ENCODE assay signal across 13 cellular contexts in genomic region chr12:96419576-96420254, GRCh38. TPM values are rescaled to one million over a fixed set of nuclear protein-coding genes. Genes with fewer than 3 reads are reported as not detected.
A peak's percentile ranks its signal among the peaks of the same experiment; 100 is the strongest.
DNase-seq lines count a peak whose midpoint lies in the region; ATAC-seq, FAIRE-seq and TF ChIP-seq lines count a peak whose summit lies in the region.
"Had no signal": no experiment of that assay in that cellular context is flagged by ENCODE, and none has a peak within 500 bp of the region (broad histone marks: within the 10 kb centered on the region; RNA-seq: fewer than 3 reads in every experiment).

No MANE protein-coding gene starts in this region.

- H3K9me1 ChIP-seq in endothelial cell of umbilical vein (replicated peaks; ENCODE audit: control insufficient read depth, extremely low read depth, insufficient read depth, low read length) = no peaks in the 10 kb centered on the region

- H3K36me3 ChIP-seq in endothelial cell of umbilical vein (ENCODE audit: control insufficient read depth in 2 of 2, extremely low read depth in 1 of 2, insufficient read depth in 2 of 2, low read length in 2 of 2) = no peaks in the 10 kb centered on the region
- H3K36me3 ChIP-seq in gastrocnemius medialis = no peaks in the 10 kb centered on the region
- H3K36me3 ChIP-seq: heart left ventricle had no signal

- H3K4me3 ChIP-seq in GM12865 (ENCODE audit: low read depth, low read length) = no peak overlapping the region
- H3K4me3 ChIP-seq in endothelial cell of umbilical vein (replicated peaks in 1 of 3; ENCODE audit: insufficient read depth in 1 of 3, low read depth in 1 of 3, low read length in 3 of 3) = no peak overlapping the region
- H3K4me3 ChIP-seq in gastrocnemius medialis = no peak overlapping the region
- H3K4me3 ChIP-seq: heart left ventricle had no signal

- BruUV-seq in endothelial cell of umbilical vein (replicated peaks; lab: Mats Ljungman, UMichigan) = TSS peak; percentile 11

- no peak overlapping the region for H2AFZ ChIP-seq in endothelial cell of umbilical vein (ENCODE audit: low read depth, low read length)

- no peaks in the 10 kb centered on the region for H3K27me3 ChIP-seq in endothelial cell of umbilical vein (ENCODE audit: control insufficient read depth in 2 of 2, insufficient read depth in 2 of 2, low read length in 2 of 2)
- H3K27me3 ChIP-seq in gastrocnemius medialis = no peaks in the 10 kb centered on the region
- H3K27me3 ChIP-seq: heart left ventricle had no signal

- FAIRE-seq in endothelial cell of umbilical vein (lab: Jason Lieb, UNC) = no peak

- in situ Hi-C loops in gastrocnemius medialis (cut with MboI; ENCODE audit: low sequenced_read_pairs in 4 of 4) = loop anchor here in 1 of 4 donors (25.0 kb wide), 1 partner anchor 357 kb away; no protein-coding TSS in a partner anchor

- H3K27ac ChIP-seq in endothelial cell of umbilical vein (ENCODE audit: insufficient read depth, low read depth, low read length) (peak overlapping the region; percentile 99), gastrocnemius medialis (no peak overlapping the region)
- H3K27ac ChIP-seq: KMS-11 had no signal

- TF ChIP-seq POLR2A in endothelial cell of umbilical vein (IDR thresholded peaks at IDR 0.05; ENCODE audit: low read depth, low read length) = peak; percentile 44
- TF ChIP-seq POLR2A in gastrocnemius medialis (IDR thresholded peaks at IDR 0.05) = no peak

- intact Hi-C loops in endothelial cell of umbilical vein (cut with micrococcal nuclease) = loop anchor here (1.0 kb wide), 4 partner anchors 18 to 82 kb away; no protein-coding TSS in a partner anchor
- intact Hi-C loops in gastrocnemius medialis (cut with DNase I; ENCODE audit: low total_unique reads) = no loop called here

- peaks cover 2% of the 10 kb centered on the region for H3K79me2 ChIP-seq in endothelial cell of umbilical vein (ENCODE audit: control insufficient read depth, insufficient read depth, low read length)

- no peaks in the 10 kb centered on the region for H3K9me3 ChIP-seq in endothelial cell of umbilical vein (replicated peaks; ENCODE audit: control insufficient read depth, insufficient read depth, low read length)
- no peaks in the 10 kb centered on the region for H3K9me3 ChIP-seq in gastrocnemius medialis
- H3K9me3 ChIP-seq: heart left ventricle had no signal

- no peaks in the 10 kb centered on the region for H4K20me1 ChIP-seq in endothelial cell of umbilical vein (replicated peaks; ENCODE audit: control insufficient read depth, extremely low read depth, insufficient read depth, low read length)

- CTCF ChIA-PET in endothelial cell of umbilical vein (lab: Charles Lee) = interaction anchor here (1.0 to 2.3 kb wide), 7 partner anchors 12 to 38 kb away, joined by 3 to 17 read pairs (median 7); partner anchors contain the start of gene CDK17

- H3K4me2 ChIP-seq in endothelial cell of umbilical vein (ENCODE audit: insufficient read depth, low read length) = peak overlapping the region; percentile 68
- H3K4me2 ChIP-seq: KMS-11 had no signal

- H3K9ac ChIP-seq in endothelial cell of umbilical vein (replicated peaks; ENCODE audit: extremely low read depth, insufficient read depth, low read length) = peak overlapping the region; percentile 68
- H3K9ac ChIP-seq: KMS-11 had no signal

- TF ChIP-seq CTCF in GM12865 (IDR thresholded peaks at IDR 0.05; ENCODE audit: insufficient read depth, low read depth, low read length, missing control alignments) (no peak), endothelial cell of umbilical vein (IDR thresholded peaks at IDR 0.05; ENCODE audit: extremely low read depth in 1 of 2, insufficient read depth in 1 of 2, low read depth in 1 of 2, low read length in 2 of 2) (no peak), gastrocnemius medialis (IDR thresholded peaks at IDR 0.05 in 4 of 5, conservative IDR thresholded peaks at IDR 0.05 in 1 of 5) (no peak)

- ATAC-seq in GM19467 (IDR thresholded peaks at IDR 0.05; ENCODE audit: unreplicated experiment) = peak; percentile 45
- peak; percentile 49 for ATAC-seq in HG03135 (IDR thresholded peaks at IDR 0.05; ENCODE audit: unreplicated experiment)
- no peak for ATAC-seq in gastrocnemius medialis
- ATAC-seq: heart left ventricle had no signal

- POLR2A ChIA-PET in endothelial cell of umbilical vein (lab: Charles Lee) = interaction anchor here (0.6 to 3.1 kb wide), 8 partner anchors 15 to 156 kb away, joined by 3 to 37 read pairs (median 3); partner anchors contain the start of gene CDK17

- H3K4me1 ChIP-seq in endothelial cell of umbilical vein (ENCODE audit: control insufficient read depth, extremely low read depth, insufficient read depth, low read length) = peaks cover 62% of the 10 kb centered on the region
- no peaks in the 10 kb centered on the region for H3K4me1 ChIP-seq in gastrocnemius medialis

- dilution Hi-C loops in endothelial cell of umbilical vein (cut with MboI; ENCODE audit: extremely low pct_ligation_motif_present, low sequenced_read_pairs) = no loop called here

- DNase-seq in GM12865 (ENCODE audit: low read depth) (peak; percentile 72), endothelial cell of umbilical vein (ENCODE audit: low read depth, low spot score) (peak; percentile 43), NCI-H2171 (lab: John Stamatoyannopoulos, UW) (no peak), D341Med (ENCODE audit: low spot score) (no peak), NCI-H128 (lab: John Stamatoyannopoulos, UW; ENCODE audit: unreplicated experiment) (no peak), gastrocnemius medialis (no peak)
- DNase-seq: activated CD4-positive, alpha-beta T cell treated with anti-CD3 and anti-CD28 coated beads, Interleukin-2, amount 50 U/mL, for 4 hours; heart left ventricle; mammary epithelial cell; NCI-H526 had no signal

TF ChIP-seq in endothelial cell of umbilical vein, 7 proteins besides CTCF, POLR2A, EP300 and RAD21:
- TF ChIP-seq MYC (IDR thresholded peaks at IDR 0.05; ENCODE audit: low read depth, low read length) (no peak), JUN (IDR thresholded peaks at IDR 0.05; ENCODE audit: borderline replicate concordance, insufficient read depth, insufficient read length, low read depth) (no peak), EZH2 (IDR thresholded peaks at IDR 0.05; ENCODE audit: borderline replicate concordance, low read depth, low read length, severe bottlenecking) (no peak), FOS (IDR thresholded peaks at IDR 0.05; ENCODE audit: borderline replicate concordance, insufficient read depth, low read length) (no peak), GATA2 (IDR thresholded peaks at IDR 0.05; ENCODE audit: insufficient read depth, insufficient read length, low read depth, low read length) (no peak), POLR2AphosphoS5 (IDR thresholded peaks at IDR 0.05; ENCODE audit: insufficient read depth, low read depth, low read length) (no peak)
- TF ChIP-seq, protein P1, sequence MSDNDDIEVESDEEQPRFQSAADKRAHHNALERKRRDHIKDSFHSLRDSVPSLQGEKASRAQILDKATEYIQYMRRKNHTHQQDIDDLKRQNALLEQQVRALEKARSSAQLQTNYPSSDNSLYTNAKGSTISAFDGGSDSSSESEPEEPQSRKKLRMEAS (IDR thresholded peaks at IDR 0.05; ENCODE audit: insufficient read depth, insufficient read length) = no peak

RNA-seq across cellular contexts. Expression of gene CDK17, which starts 19.5 kb away (rescaled TPM):
- total RNA-seq in endothelial cell of umbilical vein (176 and 193 TPM in 2 replicates), gastrocnemius medialis (10 to 100 TPM; 10.9 to 25.1 (median 20.9) TPM)
- polyA plus RNA-seq in endothelial cell of umbilical vein = 53.6 and 61.1 TPM in 2 replicates
- 62.9 and 67.5 TPM in 2 replicates for polyA plus RNA-seq in endothelial cell of umbilical vein (2011; cell fraction: cytosol; rRNA removed)
- 180 and 190 TPM in 2 replicates for polyA plus RNA-seq in endothelial cell of umbilical vein (2011; cell fraction: nucleus; rRNA removed)
- polyA plus RNA-seq in endothelial cell of umbilical vein (2012) = 76.5 and 115 TPM in 2 replicates
- polyA minus RNA-seq in endothelial cell of umbilical vein = 302 and 356 TPM in 2 replicates
- polyA minus RNA-seq in endothelial cell of umbilical vein (2011; cell fraction: cytosol; rRNA and poly(A)+ RNA removed) = 32.8 TPM
- 1,081 and 1,155 TPM in 2 replicates for polyA minus RNA-seq in endothelial cell of umbilical vein (2011; cell fraction: nucleus; rRNA and poly(A)+ RNA removed)

Comparison
In these comparisons a context has a peak if more than half of its experiments do, and no peak if none do; other contexts are left out.
1. DNase-seq: peak in GM12865 (single experiment) and endothelial cell of umbilical vein (single experiment); none in NCI-H2171 (single experiment), D341Med (single experiment), NCI-H128 (single experiment) and gastrocnemius medialis (0 of 2).
2. ATAC-seq: peak in GM19467 (single experiment) and HG03135 (single experiment); none in gastrocnemius medialis (0 of 2).